In genomic region chr17:48730240-48730550, GRCh38 we compare ENCODE assay signal across 27 cellular contexts. TPM values are rescaled to one million over a fixed set of nuclear protein-coding genes. Genes with fewer than 3 reads are reported as not detected.
DNase-seq lines count a peak whose midpoint lies in the region; TF ChIP-seq lines count a peak whose summit lies in the region.
"Had no signal": no experiment of that assay in that cellular context is flagged by ENCODE, and none has a peak within 500 bp of the region (broad histone marks: within the 10 kb centered on the region; RNA-seq: fewer than 3 reads in every experiment).

No MANE protein-coding gene starts in this region.

- H3K9ac ChIP-seq in colonic mucosa (ENCODE audit: low read depth in 2 of 2, low read length in 2 of 2): no peak overlapping the region

- H3K9me3 ChIP-seq in colonic mucosa (no peaks in the 10 kb centered on the region), prostate gland (no peaks in the 10 kb centered on the region), spleen (no peaks in the 10 kb centered on the region)
- H3K9me3 ChIP-seq: A549, SJCRH30 had no signal

- H3K36me3 ChIP-seq in colonic mucosa: no peaks in the 10 kb centered on the region
- no peaks in the 10 kb centered on the region for H3K36me3 ChIP-seq in prostate gland
- no peaks in the 10 kb centered on the region for H3K36me3 ChIP-seq in spleen
- H3K36me3 ChIP-seq: SJCRH30 had no signal

- TF ChIP-seq CTCF in C4-2B (conservative IDR thresholded peaks at IDR 0.05) (no peak), LNCaP clone FGC (IDR thresholded peaks at IDR 0.05; ENCODE audit: control insufficient read depth, extremely low read depth, insufficient read depth) (no peak), colonic mucosa (IDR thresholded peaks at IDR 0.05) (no peak), prostate gland (IDR thresholded peaks at IDR 0.05) (no peak), spleen (IDR thresholded peaks at IDR 0.05 in 8 of 11, conservative IDR thresholded peaks at IDR 0.05 in 3 of 11) (no peak)

- peaks cover 46% of the 10 kb centered on the region for H3K27me3 ChIP-seq in colonic mucosa
- no peaks in the 10 kb centered on the region for H3K27me3 ChIP-seq in prostate gland (replicated peaks; ENCODE audit: insufficient read depth)
- H3K27me3 ChIP-seq in spleen (replicated peaks in 1 of 7): peaks cover 18 to 100% (median 99%) of the 10 kb centered on the region in 7 donors
- H3K27me3 ChIP-seq: SJCRH30 had no signal

- intact Hi-C loops in colonic mucosa (cut with DNase I): no loop called here
- intact Hi-C loops in prostate gland (cut with DNase I): no loop called here
- intact Hi-C loops in spleen (cut with DNase I; ENCODE audit: low total_unique reads): no loop called here

- H3K4me1 ChIP-seq in colonic mucosa: no peaks in the 10 kb centered on the region
- H3K4me1 ChIP-seq in prostate gland (replicated peaks): peaks cover 17% of the 10 kb centered on the region
- H3K4me1 ChIP-seq in spleen: peaks cover 0 to 53% (median 25%) of the 10 kb centered on the region in 6 donors

- DNase-seq in LNCaP clone FGC (ENCODE audit: low read depth) (no peak), colonic mucosa (no peak), prostate gland (ENCODE audit: low spot score) (no peak), GOT3 (lab: John Stamatoyannopoulos, UW) (no peak), germinal center (ENCODE audit: low spot score) (no peak), NCI-H187 treated with DMSO at 0.1 percent for 48 hours (lab: John Stamatoyannopoulos, UW) (no peak), spleen (no peak)
- DNase-seq: C1 segment of cervical spinal cord; CD8-positive, alpha-beta T cell; GF-D8; Kasumi-1; MV-4-11; NCI-H1105; NCI-H1436 treated with DMSO at 0.1 percent for 48 hours; NCI-H1930; NCI-H2107; NCI-H446; NCI-H526; NK-92 treated with Interleukin-12 subunit alpha and Interleukin-12 subunit beta, amount 100 ng/mL, for 24 hours; PC-9 had no signal

- H3K27ac ChIP-seq in C4-2B: peak overlapping the region; percentile 98
- H3K27ac ChIP-seq in colonic mucosa: peak overlapping the region; percentile 85
- H3K27ac ChIP-seq in prostate gland: peak overlapping the region; percentile 97 to 98
- H3K27ac ChIP-seq in spleen: no peak overlapping the region
- H3K27ac ChIP-seq: HL-60, PC-9 had no signal

- no peak for TF ChIP-seq POLR2A in prostate gland (IDR thresholded peaks at IDR 0.05)
- no peak for TF ChIP-seq POLR2A in spleen (IDR thresholded peaks at IDR 0.05)

- WGBS in prostate gland: 50% methylated on average over 3 of the region's 3 CpGs
- 24 to 41% (median 39%) methylated on average over 3 of the region's 3 CpGs for WGBS in spleen, 5 donors

- H3K4me3 ChIP-seq in LNCaP clone FGC (ENCODE audit: low read depth, low read length) (peak overlapping the region; percentile 91; the same call in 1 of the 2 replicates), colonic mucosa (no peak overlapping the region), prostate gland (no peak overlapping the region), spleen (no peak overlapping the region)
- H3K4me3 ChIP-seq: A549, PC-9 had no signal

RNA-seq across cellular contexts. Expression of gene HOXB13, which starts 1.6 kb away (rescaled TPM):
- 100 to 1,000 TPM in 1 of 2 donors, 10 to 100 TPM in 1; 82.9 to 122 TPM for total RNA-seq in colonic mucosa
- 100 to 1,000 TPM in 1 of 2 donors, 10 to 100 TPM in 1; 78.7 to 249 TPM for total RNA-seq in prostate gland
- not detected for total RNA-seq in spleen
- polyA plus RNA-seq in spleen: under 1 TPM in 1 of 3 donors, not detected in 2; 0.02 TPM
- total RNA-seq: CD8-positive, alpha-beta T cell; MCF 10A; PC-9; Right ventricle myocardium inferior had no signal

RNA-seq across cellular contexts. Expression of gene PRAC2, which starts 7.2 kb away (rescaled TPM):
- total RNA-seq in colonic mucosa: 10 to 100 TPM; 12.9 to 19.4 TPM
- total RNA-seq in prostate gland: 100 to 1,000 TPM in 1 of 2 donors, 1 to 10 TPM in 1; 9.6 to 135 TPM
- not detected for total RNA-seq in spleen
- polyA plus RNA-seq in spleen: not detected
- total RNA-seq: CD8-positive, alpha-beta T cell; MCF 10A; PC-9; Right ventricle myocardium inferior had no signal
- polyA plus RNA-seq: A549 had no signal

RNA-seq across cellular contexts. Expression of gene PRAC1, which starts 7.9 kb away (rescaled TPM):
- total RNA-seq in colonic mucosa: 100 to 1,000 TPM; 237 to 328 TPM
- 100 to 1,000 TPM in 1 of 2 donors, 10 to 100 TPM in 1; 56.7 to 243 TPM for total RNA-seq in prostate gland
- not detected for total RNA-seq in spleen
- not detected for polyA plus RNA-seq in spleen
- total RNA-seq: CD8-positive, alpha-beta T cell; MCF 10A; PC-9; Right ventricle myocardium inferior; RPMI7951; SJCRH30 had no signal
- polyA plus RNA-seq: A549 had no signal

Comparison
In these comparisons a context has a peak if more than half of its experiments do, and no peak if none do; other contexts are left out.
1. H3K27ac ChIP-seq: peak in C4-2B (single experiment), colonic mucosa (single experiment) and prostate gland (2 of 2); none in spleen (0 of 8).
2. RNA of gene HOXB13, which starts 1.6 kb away (total RNA-seq): 78.7 to 249 TPM in prostate gland and 82.9 to 122 TPM in colonic mucosa; not detected in spleen; every median in the first group is over 10 times any median in the second.
3. RNA of gene PRAC2, which starts 7.2 kb away (total RNA-seq): 9.6 to 135 TPM in prostate gland and 12.9 to 19.4 TPM in colonic mucosa; not detected in spleen; every median in the first group is over 10 times any median in the second.
4. RNA of gene PRAC1, which starts 7.9 kb away (total RNA-seq): 237 to 328 TPM in colonic mucosa and 56.7 to 243 TPM in prostate gland; not detected in spleen; every median in the first group is over 10 times any median in the second.